14 cellular contexts compared by ENCODE assay signal in the genomic region with DNA sequence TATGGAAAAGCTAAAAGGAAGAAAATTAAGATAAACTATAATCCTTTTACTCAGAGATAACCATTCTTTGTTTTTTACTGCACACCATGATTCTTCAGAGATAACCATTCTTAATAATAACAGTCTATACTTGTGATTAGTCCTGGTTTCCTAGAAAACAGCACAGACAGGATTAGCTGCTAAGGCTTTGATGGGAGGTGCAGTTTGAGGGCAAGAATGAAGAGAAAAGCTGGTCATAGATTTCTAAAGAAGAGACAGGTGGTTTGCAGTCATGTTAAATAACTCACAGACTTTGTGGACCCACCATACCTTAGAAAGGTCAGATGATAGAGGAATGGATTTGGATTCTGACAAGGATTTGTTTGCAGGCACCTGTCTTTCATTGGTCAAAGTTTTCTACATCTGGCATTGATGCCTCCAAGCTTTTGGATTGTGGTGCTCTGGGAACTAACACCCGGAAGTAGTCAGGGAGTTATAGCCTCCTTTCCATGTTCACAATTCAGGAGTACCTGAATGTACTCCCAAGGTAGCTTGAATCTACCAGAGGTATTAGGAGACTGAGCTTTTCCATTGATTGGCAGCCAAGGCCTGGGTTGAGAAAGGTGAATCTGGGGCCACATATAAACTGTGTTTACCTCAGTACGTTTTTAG. TPM values are rescaled to one million over a fixed set of nuclear protein-coding genes. Genes with fewer than 3 reads are reported as not detected.
DNase-seq lines count a peak whose midpoint lies in the region; ATAC-seq and TF ChIP-seq lines count a peak whose summit lies in the region.
"Had no signal": no experiment of that assay in that cellular context is flagged by ENCODE, and none has a peak within 500 bp of the region (broad histone marks: within the 10 kb centered on the region; RNA-seq: fewer than 3 reads in every experiment).

No MANE protein-coding gene starts in this region.

- peaks cover 63% of the 10 kb centered on the region for H3K36me3 ChIP-seq in DND-41 (ENCODE audit: insufficient read depth, low read length)
- peaks cover 21 to 45% of the 10 kb centered on the region in 2 experiments; a peak in 2 of 3 replicates for H3K36me3 ChIP-seq in HEK293 (ENCODE audit: control insufficient read depth in 2 of 2, insufficient read depth in 1 of 2, low read length in 2 of 2)
- peaks cover 0 to 21% (median 0%) of the 10 kb centered on the region in 3 experiments for H3K36me3 ChIP-seq in naive thymus-derived CD4-positive, alpha-beta T cell (ENCODE audit: control insufficient read depth in 2 of 3, insufficient read depth in 3 of 3, low read length in 3 of 3)

- H3K9ac ChIP-seq in DND-41 (ENCODE audit: low read depth, low read length): peak overlapping the region; percentile 24; the same call in 1 of the 2 replicates

- H3K27ac Mint-ChIP-seq in naive thymus-derived CD4-positive, alpha-beta T cell: peak overlapping the region in 1 of 9 donors; percentile 34

- 0 out of 4 replicates have a peak overlapping the region, but pooled peaks of 1 of the 2 experiments have one; percentile 44 for H3K4me3 ChIP-seq in DND-41 (ENCODE audit: low read depth in 1 of 2, low read length in 2 of 2)
- H3K4me3 ChIP-seq in HEK293 (ENCODE audit: low read depth, low read length): no peak overlapping the region
- H3K4me3 ChIP-seq in naive thymus-derived CD4-positive, alpha-beta T cell (ENCODE audit: low read length): no peak overlapping the region

- ATAC-seq in DND-41 (ENCODE audit: insufficient read depth, low read depth) (no peak), sciatic nerve (no peak)
- ATAC-seq in naive thymus-derived CD4-positive, alpha-beta T cell: no peak

- H3K27me3 Mint-ChIP-seq in naive thymus-derived CD4-positive, alpha-beta T cell: no peaks in the 10 kb centered on the region

- no peaks in the 10 kb centered on the region for H3K9me3 ChIP-seq in DND-41 (ENCODE audit: insufficient read depth, low read length, severe bottlenecking)
- no peaks in the 10 kb centered on the region for H3K9me3 ChIP-seq in HEK293 (ENCODE audit: control insufficient read depth, insufficient read depth, low read depth, low read length)
- H3K9me3 ChIP-seq in naive thymus-derived CD4-positive, alpha-beta T cell (ENCODE audit: control insufficient read depth in 2 of 3, low read length in 3 of 3): no peaks in the 10 kb centered on the region
- H3K9me3 ChIP-seq: BE2C had no signal

- no peak for DNase-seq in DND-41
- peak; percentile 64 for DNase-seq in RKO (ENCODE audit: low spot score)
- DNase-seq in naive thymus-derived CD4-positive, alpha-beta T cell: no peak
- no peak for DNase-seq in NOMO-1 treated with DMSO at 0.1 percent for 48 hours (lab: John Stamatoyannopoulos, UW; ENCODE audit: unreplicated experiment)
- DNase-seq in stimulated activated CD4-positive, alpha-beta T cell treated with anti-CD3 and anti-CD28 coated beads, Interleukin-2, amount 100 ng/mL, for 48 hours: no peak
- no peak for DNase-seq in sciatic nerve (ENCODE audit: low spot score)
- DNase-seq: BE2C, H7, NCI-H1048, NCI-H1694, NCI-H345, NCI-H69, SHP77 treated with DMSO at 0.1 percent for 48 hours had no signal

- POLR2A ChIA-PET in HEK293 (lab: Yijun Ruan, JAX): no interaction called here
- POLR2A ChIA-PET in naive thymus-derived CD4-positive, alpha-beta T cell (lab: Charles Lee): interaction anchor here (0.6 to 1.2 kb wide), 4 partner anchors 12 to 687 kb away, joined by 3 to 5 read pairs (median 3); no protein-coding TSS in a partner anchor

- H4K20me1 ChIP-seq in DND-41 (ENCODE audit: insufficient read depth, low read length): peaks cover 64% of the 10 kb centered on the region

- no peaks in the 10 kb centered on the region for H3K27me3 ChIP-seq in DND-41 (ENCODE audit: insufficient read depth, low read length, poor library complexity)
- H3K27me3 ChIP-seq in naive thymus-derived CD4-positive, alpha-beta T cell (ENCODE audit: control insufficient read depth in 2 of 2, insufficient read depth in 2 of 2, low read length in 2 of 2): no peaks in the 10 kb centered on the region
- H3K27me3 ChIP-seq: BE2C had no signal

- H3K27ac ChIP-seq in DND-41 (ENCODE audit: low read length) (no peak overlapping the region), HEK293 (ENCODE audit: extremely low read depth, low read depth, low read length) (no peak overlapping the region)
- H3K27ac ChIP-seq in naive thymus-derived CD4-positive, alpha-beta T cell (ENCODE audit: low read depth, low read length): no peak overlapping the region

- H3K9me3 Mint-ChIP-seq in naive thymus-derived CD4-positive, alpha-beta T cell: peaks cover 0 to 5% (median 0%) of the 10 kb centered on the region in 11 donors

- H3K4me3 Mint-ChIP-seq in naive thymus-derived CD4-positive, alpha-beta T cell: peak overlapping the region in 6 of 10 donors; percentile 17 to 99 (median 66)

- peaks cover 4 to 18% (median 12%) of the 10 kb centered on the region in 5 donors for H3K36me3 Mint-ChIP-seq in naive thymus-derived CD4-positive, alpha-beta T cell

- CTCF ChIA-PET in HEK293 (lab: Yijun Ruan, JAX): interaction anchor here (0.7 to 1.6 kb wide), 3 partner anchors 9 to 218 kb away, joined by 3 to 5 read pairs (median 3); no protein-coding TSS in a partner anchor
- CTCF ChIA-PET in naive thymus-derived CD4-positive, alpha-beta T cell (lab: Charles Lee): interaction anchor here (0.6 to 1.1 kb wide), 2 partner anchors 21 to 25 kb away, joined by 3 read pairs; no protein-coding TSS in a partner anchor

- H3K4me1 ChIP-seq in DND-41 (ENCODE audit: insufficient read depth, low read length): peaks cover 55% of the 10 kb centered on the region
- peaks cover 20% of the 10 kb centered on the region; the same call in 1 of the 2 replicates for H3K4me1 ChIP-seq in HEK293 (ENCODE audit: control insufficient read depth, insufficient read depth, low read length)
- H3K4me1 ChIP-seq in naive thymus-derived CD4-positive, alpha-beta T cell (ENCODE audit: control insufficient read depth in 2 of 2, insufficient read depth in 2 of 2, low read length in 2 of 2): peaks cover 25 to 27% of the 10 kb centered on the region in 2 donors

- intact Hi-C loops in naive thymus-derived CD4-positive, alpha-beta T cell (cut with micrococcal nuclease): no loop called here
- intact Hi-C loops in sciatic nerve (cut with DNase I): no loop called here

- H3K4me2 ChIP-seq in DND-41 (ENCODE audit: insufficient read depth, low read length): peak overlapping the region; percentile 59

- TF ChIP-seq CTCF in DND-41 (IDR thresholded peaks at IDR 0.05; ENCODE audit: borderline replicate concordance, extremely low read depth, low read length, poor library complexity, severe bottlenecking) (no peak), HEK293 (tag by site-specific recombination; IDR thresholded peaks at IDR 0.05) (no peak)

- H3K4me1 Mint-ChIP-seq in naive thymus-derived CD4-positive, alpha-beta T cell: peaks cover 31 to 75% (median 63%) of the 10 kb centered on the region in 7 donors

- peaks cover 91% of the 10 kb centered on the region for H3K79me2 ChIP-seq in DND-41 (ENCODE audit: insufficient read depth, low read length)

- H2AFZ ChIP-seq in DND-41 (ENCODE audit: low read depth, low read length): no peak overlapping the region

TF ChIP-seq in HEK293, 187 proteins besides CTCF, POLR2A, EP300 and RAD21:
- TF ChIP-seq ZNF530 (tag by site-specific recombination; IDR thresholded peaks at IDR 0.05; ENCODE audit: low read depth): no peak
- TF ChIP-seq ZBTB17 (tag by site-specific recombination; IDR thresholded peaks at IDR 0.05): peak; percentile 77; the same call in 1 of the 2 replicates
- no peak for TF ChIP-seq ZNF280D (tag by site-specific recombination; IDR thresholded peaks at IDR 0.05)
- TF ChIP-seq ZNF394 (tag by site-specific recombination; IDR thresholded peaks at IDR 0.05; ENCODE audit: borderline replicate concordance): peak; percentile 58; the same call in 1 of the 2 replicates

RNA-seq across cellular contexts. Expression of gene SMC3, which starts 3.7 kb away (rescaled TPM):
- total RNA-seq in naive thymus-derived CD4-positive, alpha-beta T cell: 10 to 100 TPM; 29.8 to 69.8 (median 48.5) TPM
- 10 to 100 TPM; 64.8 to 88.2 TPM for polyA plus RNA-seq in naive thymus-derived CD4-positive, alpha-beta T cell
- 48.6 TPM for total RNA-seq in sciatic nerve
